ENCODE assay signal across 9 cellular contexts in the genomic region with DNA sequence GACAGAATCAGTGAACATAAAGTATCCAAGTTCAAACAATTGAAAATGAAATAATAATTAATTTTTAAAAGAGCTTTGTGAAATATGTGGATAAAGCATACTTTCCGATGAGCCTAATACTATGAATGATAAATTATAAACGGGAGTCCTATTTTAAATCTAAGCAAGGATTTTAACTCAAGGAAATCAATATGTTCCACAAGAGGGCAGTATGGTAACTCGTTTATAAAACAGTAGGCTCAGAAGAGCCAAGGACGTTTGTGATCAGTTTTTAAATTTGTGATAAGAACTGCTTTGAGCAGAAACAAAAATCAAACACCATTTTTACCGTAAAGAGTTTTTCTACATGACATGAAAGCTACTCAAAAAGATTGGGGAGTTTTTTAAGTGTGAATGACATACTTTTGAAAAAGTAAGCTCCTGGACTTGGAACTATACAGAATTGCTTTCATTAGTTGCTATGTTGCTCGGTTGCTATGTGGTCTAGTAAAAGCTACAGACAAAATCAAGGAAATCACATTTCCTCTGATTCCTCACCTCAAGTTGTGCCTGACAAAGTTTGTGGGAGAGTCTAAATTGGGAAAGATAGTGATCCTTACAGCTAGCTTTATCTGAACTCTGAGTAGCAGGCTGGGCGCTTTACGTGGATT. TPM values are rescaled to one million over a fixed set of nuclear protein-coding genes. Genes with fewer than 3 reads are reported as not detected.
DNase-seq lines count a peak whose midpoint lies in the region.
"Had no signal": no experiment of that assay in that cellular context is flagged by ENCODE, and none has a peak within 500 bp of the region (broad histone marks: within the 10 kb centered on the region; RNA-seq: fewer than 3 reads in every experiment).

No MANE protein-coding gene starts in this region.

- DNase-seq in CD1c-positive myeloid dendritic cell (ENCODE audit: extremely low spot score) (peak; percentile 64), HS-27A (ENCODE audit: low read depth) (peak; percentile 11), RPMI8226 (peak; percentile 54), fibroblast of peridontal ligament (ENCODE audit: extremely low read depth) (peak; percentile 76), pons (ENCODE audit: low spot score) (peak; percentile 80), activated gamma-delta T cell (lab: John Stamatoyannopoulos, UW) (no peak), mucosa of gallbladder (ENCODE audit: low spot score) (no peak), NCI-H187 treated with DMSO at 0.1 percent for 48 hours (lab: John Stamatoyannopoulos, UW) (no peak)
- DNase-seq: left cardiac atrium had no signal

RNA-seq across cellular contexts. Expression of gene TEKT1, which starts 11.8 kb away (rescaled TPM):
- total RNA-seq in mucosa of gallbladder, result not detected
- total RNA-seq: left cardiac atrium had no signal

Comparison
In these comparisons a context has a peak if more than half of its experiments do, and no peak if none do; other contexts are left out.
1. DNase-seq: peak in CD1c-positive myeloid dendritic cell (single experiment), HS-27A (single experiment), RPMI8226 (single experiment), fibroblast of peridontal ligament (single experiment) and pons (single experiment); none in activated gamma-delta T cell (single experiment), mucosa of gallbladder (single experiment) and NCI-H187 treated with DMSO at 0.1 percent for 48 hours (single experiment).